In the genomic region with DNA sequence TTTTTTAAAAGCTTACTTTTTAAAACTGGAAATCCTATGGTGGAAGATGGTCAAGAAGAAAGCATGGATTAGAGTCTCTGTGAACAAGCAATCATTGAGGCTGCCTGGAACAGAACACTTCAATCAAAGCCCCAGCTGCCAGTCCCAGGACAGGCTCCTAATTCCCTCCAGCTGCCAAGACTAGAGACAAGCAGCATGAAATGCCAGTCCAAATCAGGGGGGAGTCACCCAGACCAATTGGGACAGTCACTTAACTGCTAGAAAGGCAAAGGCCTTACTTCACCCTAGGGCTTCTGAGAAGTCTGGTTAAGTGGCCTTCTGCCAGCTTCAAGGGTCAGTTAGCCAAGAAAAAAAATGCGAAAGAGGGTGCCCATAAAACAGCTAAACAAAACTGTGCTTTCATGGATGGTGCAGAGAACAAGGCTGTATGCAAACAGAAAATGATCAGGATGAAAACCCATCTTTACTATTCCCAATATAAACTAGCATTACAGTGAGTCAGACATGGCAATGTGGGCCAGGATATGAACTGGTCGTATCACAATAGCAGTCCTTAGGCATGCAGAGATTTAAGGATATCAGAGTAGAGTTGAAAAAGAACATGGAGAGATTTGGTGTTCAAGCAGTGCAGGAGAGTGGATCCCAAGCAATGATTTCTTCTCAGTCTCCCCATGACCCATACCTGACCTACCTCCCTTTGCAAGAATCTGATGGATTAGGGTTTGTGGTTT, we compare ENCODE assay signal across 24 cellular contexts. TPM values are rescaled to one million over a fixed set of nuclear protein-coding genes. Genes with fewer than 3 reads are reported as not detected.
DNase-seq lines count a peak whose midpoint lies in the region; ATAC-seq and TF ChIP-seq lines count a peak whose summit lies in the region.
"Had no signal": no experiment of that assay in that cellular context is flagged by ENCODE, and none has a peak within 500 bp of the region (broad histone marks: within the 10 kb centered on the region; RNA-seq: fewer than 3 reads in every experiment).

No MANE protein-coding gene starts in this region.

- in situ Hi-C loops in IMR-90 (cut with MboI; ENCODE audit: low sequenced_read_pairs): no loop called here

- H3K4me1 Mint-ChIP-seq in nephron: peaks cover 48% of the 10 kb centered on the region
- peaks cover 0 to 13% (median 9%) of the 10 kb centered on the region in 3 donors for H3K4me1 Mint-ChIP-seq in CD8-positive, alpha-beta memory T cell

- H3K14ac ChIP-seq in IMR-90 (replicated peaks; ENCODE audit: low read depth, low read length): no peak overlapping the region

- TF ChIP-seq CTCF in IMR-90 (conservative IDR thresholded peaks at IDR 0.05; ENCODE audit: low read depth, low read length) (no peak), nephron (IDR thresholded peaks at IDR 0.05; ENCODE audit: unreplicated experiment in 3 of 3) (no peak), ovary (IDR thresholded peaks at IDR 0.05) (no peak)

- H4K8ac ChIP-seq in IMR-90 (ENCODE audit: low read depth in 2 of 2, low read length in 2 of 2): no peak overlapping the region

- H3K27me3 ChIP-seq in IMR-90 (ENCODE audit: control insufficient read depth, insufficient read depth, low read length) (no peaks in the 10 kb centered on the region), ovary (no peaks in the 10 kb centered on the region)
- no peaks in the 10 kb centered on the region for H3K27me3 ChIP-seq in CD8-positive, alpha-beta memory T cell (ENCODE audit: insufficient read depth, low read length, poor library complexity, severe bottlenecking)
- H3K27me3 ChIP-seq: stomach, vagina had no signal

- no peak overlapping the region for H3K4ac ChIP-seq in IMR-90 (ENCODE audit: low read depth, low read length)

- H3K36me3 ChIP-seq in IMR-90 (ENCODE audit: control insufficient read depth, insufficient read depth, low read length): no peaks in the 10 kb centered on the region
- H3K36me3 ChIP-seq in CD8-positive, alpha-beta memory T cell (ENCODE audit: insufficient read depth, low read length): no peaks in the 10 kb centered on the region
- H3K36me3 ChIP-seq in ovary: no peaks in the 10 kb centered on the region
- H3K36me3 ChIP-seq: stomach, vagina had no signal

- H2AK9ac ChIP-seq in IMR-90 (replicated peaks; ENCODE audit: low read depth, low read length, poor library complexity): no peak overlapping the region

- H4K20me1 ChIP-seq in IMR-90 (ENCODE audit: insufficient read depth, low read length): no peaks in the 10 kb centered on the region

- H3K4me1 ChIP-seq in IMR-90 (ENCODE audit: control insufficient read depth, insufficient read depth, low read length) (peaks cover 5% of the 10 kb centered on the region; the same call in 1 of the 2 replicates), ovary (ENCODE audit: insufficient read depth) (no peaks in the 10 kb centered on the region)
- H3K4me1 ChIP-seq in CD8-positive, alpha-beta memory T cell (ENCODE audit: insufficient read depth, low read length): peaks cover 10% of the 10 kb centered on the region

- H2AK5ac ChIP-seq in IMR-90 (ENCODE audit: low read depth, low read length): no peak overlapping the region

- H2BK5ac ChIP-seq in IMR-90 (ENCODE audit: low read depth, low read length, poor library complexity, severe bottlenecking): no peak overlapping the region

- CTCF ChIA-PET in IMR-90 (lab: Yijun Ruan, JAX): no interaction called here
- CTCF ChIA-PET in CD8-positive, alpha-beta memory T cell (lab: Charles Lee): no interaction called here

- H2BK15ac ChIP-seq in IMR-90 (ENCODE audit: low read depth, low read length): no peak overlapping the region

- DNase-seq in Ammon's horn (ENCODE audit: low spot score): peak; percentile 56
- peak; percentile 46 for DNase-seq in IMR-90
- peak; percentile 89 for DNase-seq in foreskin melanocyte
- no peak for DNase-seq in CD8-positive, alpha-beta memory T cell
- no peak for DNase-seq in activated naive CD4-positive, alpha-beta T cell (lab: John Stamatoyannopoulos, UW)
- DNase-seq in ovary: no peak
- DNase-seq in NCI-H510A treated with DMSO at 0.1 percent for 48 hours (lab: John Stamatoyannopoulos, UW): no peak
- DNase-seq: activated CD4-positive, alpha-beta T cell treated with anti-CD3 and anti-CD28 coated beads, Interleukin-2, amount 50 U/mL, for 4 hours; activated gamma-delta T cell treated with Interleukin-2 at 50 U/mL for 16 hours; amniotic stem cell; DMS79; effector CD8-positive, alpha-beta T cell; HFFc6; NCI-H1092; NCI-H2029; NCI-H446 treated with DMSO at 0.1 percent for 48 hours; stimulated activated CD4-positive, alpha-beta T cell treated with anti-CD3 and anti-CD28 coated beads, Interleukin-2, amount 100 ng/mL, for 24 hours; stomach; T-helper 1 cell had no signal

- dilution Hi-C loops in IMR-90 (cut with HindIII; ENCODE audit: low sequenced_read_pairs, unreplicated experiment): no loop called here

- H2BK120ac ChIP-seq in IMR-90 (ENCODE audit: low read depth, low read length): no peak overlapping the region

- no peak overlapping the region for H4K91ac ChIP-seq in IMR-90 (ENCODE audit: insufficient read depth, low read depth, low read length)

- TF ChIP-seq POLR2A in IMR-90 (IDR thresholded peaks at IDR 0.05; ENCODE audit: low read depth, low read length) (no peak), ovary (IDR thresholded peaks at IDR 0.05) (no peak)

- H3K4me2 ChIP-seq in IMR-90 (ENCODE audit: low read depth, low read length): no peak overlapping the region; the same call in 1 of the 2 replicates
- H3K4me2 ChIP-seq: KMS-11 had no signal

- no peak overlapping the region for H3K56ac ChIP-seq in IMR-90 (ENCODE audit: extremely low read depth, insufficient read depth, low read length)

- no peak overlapping the region for H2AFZ ChIP-seq in IMR-90 (replicated peaks; ENCODE audit: low read length, poor library complexity)

- no peaks in the 10 kb centered on the region for H3K9me3 Mint-ChIP-seq in nephron
- peaks cover 0 to 3% (median 0%) of the 10 kb centered on the region in 5 donors for H3K9me3 Mint-ChIP-seq in CD8-positive, alpha-beta memory T cell
- H3K9me3 Mint-ChIP-seq: central memory CD8-positive, alpha-beta T cell; HFFc6 had no signal

- intact Hi-C loops in IMR-90 (cut with micrococcal nuclease) (no loop called here), ovary (cut with DNase I) (no loop called here)

- no peaks in the 10 kb centered on the region for H3K9me1 ChIP-seq in IMR-90 (ENCODE audit: insufficient read depth, low read length)

- POLR2A ChIA-PET in IMR-90 (lab: Charles Lee; ENCODE audit: unreplicated experiment): interaction anchor here (0.5 kb wide), 1 partner anchor 176 kb away, joined by 3 read pairs; no protein-coding TSS in a partner anchor
- POLR2A ChIA-PET in CD8-positive, alpha-beta memory T cell (lab: Charles Lee): no interaction called here

- no peak overlapping the region for H2BK20ac ChIP-seq in IMR-90 (ENCODE audit: low read depth, low read length)

- no peaks in the 10 kb centered on the region for H3K9me3 ChIP-seq in IMR-90 (ENCODE audit: control insufficient read depth, insufficient read depth, low read length)
- H3K9me3 ChIP-seq in CD8-positive, alpha-beta memory T cell (ENCODE audit: low read length): no peaks in the 10 kb centered on the region
- H3K9me3 ChIP-seq in ovary: no peaks in the 10 kb centered on the region
- H3K9me3 ChIP-seq: stomach, vagina had no signal

- H3K4me3 ChIP-seq in IMR-90 (ENCODE audit: insufficient read depth, low read depth, low read length) (no peak overlapping the region), ovary (no peak overlapping the region)
- H3K4me3 ChIP-seq in CD8-positive, alpha-beta memory T cell (ENCODE audit: low read length): no peak overlapping the region
- H3K4me3 ChIP-seq: stomach, vagina had no signal

- BruUV-seq in IMR-90 (replicated peaks; lab: Mats Ljungman, UMichigan): no TSS peak

- H3K79me1 ChIP-seq in IMR-90 (ENCODE audit: low read depth in 1 of 2, low read length in 2 of 2): no peaks in the 10 kb centered on the region

- no peaks in the 10 kb centered on the region for H3K27me3 Mint-ChIP-seq in nephron (ENCODE audit: low read depth)
- H3K27me3 Mint-ChIP-seq in CD8-positive, alpha-beta memory T cell: peaks cover 9 to 15% of the 10 kb centered on the region in 2 donors

- no CpG with 5 or more reads among the region's 2 CpGs for WGBS in IMR-90 (ENCODE audit: extremely low coverage in 2 of 2, insufficient read length in 1 of 2), 2 experiments
- WGBS in ovary, 3 donors: 35 to 42% (median 42%) methylated on average over 2 of the region's 2 CpGs

- peak; percentile 86 for ATAC-seq in IMR-90 (ENCODE audit: low read depth)
- ATAC-seq: esophagus mucosa had no signal

- no peak for TF ChIP-seq EP300 in ovary (IDR thresholded peaks at IDR 0.05)

- no peak overlapping the region for H3K23ac ChIP-seq in IMR-90 (ENCODE audit: low read depth, low read length)

- H3K9ac ChIP-seq in IMR-90 (ENCODE audit: low read depth, low read length): no peak overlapping the region; the same call in 1 of the 2 replicates
- H3K9ac ChIP-seq: KMS-11 had no signal

- TF ChIP-seq RAD21 in IMR-90 (IDR thresholded peaks at IDR 0.05; ENCODE audit: low read length): no peak

- H3K27ac Mint-ChIP-seq in nephron: peak overlapping the region; percentile 37 to 78 (median 60)
- peak overlapping the region in 1 of 8 donors; percentile 43 for H3K27ac Mint-ChIP-seq in CD8-positive, alpha-beta memory T cell
- H3K27ac Mint-ChIP-seq: HFFc6 had no signal

- no peaks in the 10 kb centered on the region for H3K36me3 Mint-ChIP-seq in nephron (ENCODE audit: low read depth)
- peaks cover 0 to 5% (median 5%) of the 10 kb centered on the region in 3 donors for H3K36me3 Mint-ChIP-seq in CD8-positive, alpha-beta memory T cell

- no peak overlapping the region for H3K4me3 Mint-ChIP-seq in nephron
- no peak overlapping the region for H3K4me3 Mint-ChIP-seq in CD8-positive, alpha-beta memory T cell
- H3K4me3 Mint-ChIP-seq: central memory CD8-positive, alpha-beta T cell; HFFc6 had no signal

- H3K18ac ChIP-seq in IMR-90 (ENCODE audit: low read depth, low read length): peak overlapping the region; percentile 37

- H3K27ac ChIP-seq in IMR-90 (ENCODE audit: insufficient read depth, low read length) (peak overlapping the region; percentile 13; the same call in 1 of the 2 replicates), ovary (no peak overlapping the region)
- H3K27ac ChIP-seq in CD8-positive, alpha-beta memory T cell (ENCODE audit: low read depth, low read length): no peak overlapping the region
- H3K27ac ChIP-seq: KMS-11, stomach, vagina had no signal

- H4K5ac ChIP-seq in IMR-90 (ENCODE audit: low read depth, low read length): no peak overlapping the region

TF ChIP-seq in IMR-90, 13 proteins besides CTCF, POLR2A, EP300 and RAD21 (continues in another document):
- TF ChIP-seq CHD1 (IDR thresholded peaks at IDR 0.05; ENCODE audit: low read depth, low read length): no peak
- TF ChIP-seq FOS (IDR thresholded peaks at IDR 0.05; ENCODE audit: low read depth, low read length): no peak
- TF ChIP-seq RFX5 (IDR thresholded peaks at IDR 0.05; ENCODE audit: low read depth, low read length): no peak
- TF ChIP-seq SMC3 (IDR thresholded peaks at IDR 0.05; ENCODE audit: low read depth, low read length): no peak

RNA-seq across cellular contexts. Expression of a gene that starts 31.0 kb away (rescaled TPM):
- total RNA-seq in IMR-90 (2012; rRNA removed) (29.4 and 60.8 TPM in 2 replicates), ovary (10 to 100 TPM; 25.9 to 59.9 (median 48.1) TPM)
- polyA plus RNA-seq in IMR-90 (2012; rRNA removed) (12.0 and 12.4 TPM in 2 replicates), ovary (10 to 100 TPM in 1 of 2 donors, 1 to 10 TPM in 1; 9.3 to 20.8 TPM)
- polyA plus RNA-seq in IMR-90 (2012; cell fraction: cytosol; rRNA removed): 2.2 and 7.9 TPM in 2 replicates
- polyA plus RNA-seq in IMR-90 (2012; cell fraction: nucleus; rRNA removed; ENCODE audit: low replicate concordance): 0.72 and 9.7 TPM in 2 replicates
- 10 to 100 TPM; 24.0 to 26.9 TPM for total RNA-seq in CD8-positive, alpha-beta memory T cell
- 23.1 TPM for polyA plus RNA-seq in CD8-positive, alpha-beta memory T cell

Comparison
In these comparisons a context has a peak if more than half of its experiments do, and no peak if none do; other contexts are left out.
1. DNase-seq: peak in Ammon's horn (single experiment), IMR-90 (single experiment) and foreskin melanocyte (single experiment); none in CD8-positive, alpha-beta memory T cell (0 of 5), activated naive CD4-positive, alpha-beta T cell (0 of 4), ovary (0 of 5) and NCI-H510A treated with DMSO at 0.1 percent for 48 hours (single experiment).